Comparison of ENCODE assay signal across 3 cellular contexts in genomic region chr3:46114324-46114988, GRCh38.
TF ChIP-seq lines count a peak whose summit lies in the region.

No MANE protein-coding gene starts in this region.

TF ChIP-seq in IMR-90, 13 proteins besides CTCF, POLR2A, EP300 and RAD21:
- TF ChIP-seq CEBPB (IDR thresholded peaks at IDR 0.05; ENCODE audit: low read depth, low read length) (peak; percentile 92), MAFK (IDR thresholded peaks at IDR 0.05; ENCODE audit: low read depth, low read length) (no peak)

TF ChIP-seq in H1, 55 proteins besides CTCF, POLR2A, EP300 and RAD21:
- TF ChIP-seq CEBPB (IDR thresholded peaks at IDR 0.05; ENCODE audit: low read depth, low read length) (peak; percentile 49; the same call in 1 of the 2 replicates), RFX5 (IDR thresholded peaks at IDR 0.05; ENCODE audit: borderline replicate concordance, low read depth, low read length) (no peak)

TF ChIP-seq in SK-N-SH treated with all-trans-retinoic acid at 6 μM for 48 hours, 23 proteins besides CTCF, POLR2A, EP300 and RAD21:
- TF ChIP-seq ARNTL (CRISPR knock-in tag; IDR thresholded peaks at IDR 0.05; ENCODE audit: borderline replicate concordance, low read depth): no peak
- TF ChIP-seq GLIS3 (CRISPR knock-in tag; IDR thresholded peaks at IDR 0.05): no peak
- TF ChIP-seq OSR1 (CRISPR knock-in tag; IDR thresholded peaks at IDR 0.05): no peak
- TF ChIP-seq ZNF565 (CRISPR knock-in tag; conservative IDR thresholded peaks at IDR 0.05; ENCODE audit: low read depth): no peak
- TF ChIP-seq BACH2 (CRISPR knock-in tag; IDR thresholded peaks at IDR 0.05; ENCODE audit: borderline replicate concordance): no peak
- TF ChIP-seq, protein P1, sequence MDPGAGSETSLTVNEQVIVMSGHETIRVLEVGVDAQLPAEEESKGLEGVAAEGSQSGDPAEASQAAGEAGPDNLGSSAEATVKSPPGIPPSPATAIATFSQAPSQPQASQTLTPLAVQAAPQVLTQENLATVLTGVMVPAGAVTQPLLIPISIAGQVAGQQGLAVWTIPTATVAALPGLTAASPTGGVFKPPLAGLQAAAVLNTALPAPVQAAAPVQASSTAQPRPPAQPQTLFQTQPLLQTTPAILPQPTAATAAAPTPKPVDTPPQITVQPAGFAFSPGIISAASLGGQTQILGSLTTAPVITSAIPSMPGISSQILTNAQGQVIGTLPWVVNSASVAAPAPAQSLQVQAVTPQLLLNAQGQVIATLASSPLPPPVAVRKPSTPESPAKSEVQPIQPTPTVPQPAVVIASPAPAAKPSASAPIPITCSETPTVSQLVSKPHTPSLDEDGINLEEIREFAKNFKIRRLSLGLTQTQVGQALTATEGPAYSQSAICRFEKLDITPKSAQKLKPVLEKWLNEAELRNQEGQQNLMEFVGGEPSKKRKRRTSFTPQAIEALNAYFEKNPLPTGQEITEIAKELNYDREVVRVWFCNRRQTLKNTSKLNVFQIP (CRISPR knock-in tag; IDR thresholded peaks at IDR 0.05; ENCODE audit: borderline replicate concordance, low read depth): no peak
- no peak for TF ChIP-seq PATZ1 (CRISPR knock-in tag; IDR thresholded peaks at IDR 0.05; ENCODE audit: borderline replicate concordance)
- TF ChIP-seq ZC3H10 (CRISPR knock-in tag; IDR thresholded peaks at IDR 0.05): no peak
- TF ChIP-seq ZNF70 (CRISPR knock-in tag; IDR thresholded peaks at IDR 0.05): no peak
- no peak for TF ChIP-seq ZNF8 (CRISPR knock-in tag; IDR thresholded peaks at IDR 0.05)
- no peak for TF ChIP-seq ESRRG (CRISPR knock-in tag; IDR thresholded peaks at IDR 0.05)
- no peak for TF ChIP-seq ZFP3 (CRISPR knock-in tag; IDR thresholded peaks at IDR 0.05)
- no peak for TF ChIP-seq TOX (CRISPR knock-in tag; IDR thresholded peaks at IDR 0.05; ENCODE audit: borderline replicate concordance)
- TF ChIP-seq CSDC2 (CRISPR knock-in tag; IDR thresholded peaks at IDR 0.05): no peak
- TF ChIP-seq TSHZ2 (CRISPR knock-in tag; IDR thresholded peaks at IDR 0.05): no peak
- no peak for TF ChIP-seq RARB (CRISPR knock-in tag; IDR thresholded peaks at IDR 0.05)
- TF ChIP-seq CREB5 (CRISPR knock-in tag; IDR thresholded peaks at IDR 0.05; ENCODE audit: low read depth): no peak
- no peak for TF ChIP-seq ISL1 (CRISPR knock-in tag; IDR thresholded peaks at IDR 0.05)
- no peak for TF ChIP-seq ZFP30 (CRISPR knock-in tag; IDR thresholded peaks at IDR 0.05)
